In genomic region chr16:77540656-77541055, GRCh38 we compare ENCODE assay signal across 20 cellular contexts.
DNase-seq lines count a peak whose midpoint lies in the region; ATAC-seq lines count a peak whose summit lies in the region.
"Had no signal": no experiment of that assay in that cellular context is flagged by ENCODE, and none has a peak within 500 bp of the region (broad histone marks: within the 10 kb centered on the region; RNA-seq: fewer than 3 reads in every experiment).

No MANE protein-coding gene starts in this region.

- ATAC-seq in left lobe of liver (no peak), HG03196 (IDR thresholded peaks at IDR 0.05; ENCODE audit: unreplicated experiment) (no peak)
- ATAC-seq: gastrocnemius medialis; K562; Panc1; sciatic nerve; stimulated activated effector memory CD8-positive, alpha-beta T cell treated with anti-CD3 and anti-CD28 coated beads, Interleukin-12 subunit alpha, Interleukin-12 subunit beta, amount 100 ng/mL, for 72 hours had no signal

- DNase-seq in COLO668 (lab: John Stamatoyannopoulos, UW; ENCODE audit: unreplicated experiment) (peak; percentile 32), M059J (ENCODE audit: low read depth) (peak; percentile 96), dermis microvascular lymphatic vessel endothelial cell (ENCODE audit: low read depth in 2 of 2) (peak; percentile 16 to 36), myocyte (ENCODE audit: low read depth) (peak; percentile 90), left lobe of liver (ENCODE audit: low spot score) (no peak), HPDE6-E6E7 (ENCODE audit: extremely low spot score) (no peak), glomerular visceral epithelial cell (ENCODE audit: extremely low spot score) (no peak)
- DNase-seq: activated CD8-positive, alpha-beta memory T cell treated with anti-CD3 and anti-CD28 coated beads for 24 hours; anterior cingulate cortex; BE2C; DND-41; dorsolateral prefrontal cortex; gastrocnemius medialis; NCI-H146; NCI-H69 had no signal

Comparison
In these comparisons a context has a peak if more than half of its experiments do, and no peak if none do; other contexts are left out.
1. DNase-seq: peak in COLO668 (single experiment), M059J (single experiment), dermis microvascular lymphatic vessel endothelial cell (2 of 2) and myocyte (single experiment); none in left lobe of liver (single experiment), HPDE6-E6E7 (single experiment) and glomerular visceral epithelial cell (single experiment).